14 cellular contexts compared by ENCODE assay signal in the genomic region with DNA sequence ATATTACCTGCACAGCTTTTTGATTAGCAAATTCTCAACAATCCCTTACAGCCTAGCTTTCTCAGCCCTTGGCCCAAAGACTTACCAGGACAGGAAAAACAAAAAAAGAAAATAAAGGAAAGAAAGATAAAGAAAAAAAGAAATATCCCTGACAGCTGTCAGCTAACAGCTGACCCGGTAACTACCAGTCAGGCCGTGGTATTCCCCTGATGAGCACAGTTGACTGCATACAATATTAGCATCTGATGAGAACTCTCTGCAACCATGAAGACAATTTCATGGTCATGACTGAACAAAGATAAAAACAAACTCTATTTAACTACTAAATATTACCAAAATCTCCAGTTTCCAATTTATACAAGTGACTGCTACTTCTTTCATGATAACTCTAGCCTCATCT.
DNase-seq lines count a peak whose midpoint lies in the region; ATAC-seq and TF ChIP-seq lines count a peak whose summit lies in the region.
"Had no signal": no experiment of that assay in that cellular context is flagged by ENCODE, and none has a peak within 500 bp of the region (broad histone marks: within the 10 kb centered on the region; RNA-seq: fewer than 3 reads in every experiment).

No MANE protein-coding gene starts in this region.

- ATAC-seq in GM18868 (IDR thresholded peaks at IDR 0.05; ENCODE audit: unreplicated experiment): peak; percentile 63
- ATAC-seq: A549; CD8-positive, alpha-beta T cell had no signal

- H3K36me3 Mint-ChIP-seq in glutamatergic neuron (ENCODE audit: unreplicated experiment) (peaks cover 21% of the 10 kb centered on the region), neural crest cell (ENCODE audit: low read depth) (peaks cover 3% of the 10 kb centered on the region)
- H3K36me3 Mint-ChIP-seq: CD8-positive, alpha-beta T cell had no signal

- H3K27me3 Mint-ChIP-seq in glutamatergic neuron (ENCODE audit: unreplicated experiment) (peaks cover 5% of the 10 kb centered on the region), neural crest cell (ENCODE audit: low read depth) (no peaks in the 10 kb centered on the region)
- H3K27me3 Mint-ChIP-seq: B cell; CD4-positive, alpha-beta T cell had no signal

- DNase-seq in glutamatergic neuron: no peak
- no peak for DNase-seq in neural crest cell (ENCODE audit: low read depth, low spot score)
- no peak for DNase-seq in NCI-H2196 (lab: John Stamatoyannopoulos, UW; ENCODE audit: unreplicated experiment)
- no peak for DNase-seq in cerebellum (ENCODE audit: low spot score)
- DNase-seq: AML-193; Caco-2; Calu3; CD4-positive, alpha-beta T cell; CD8-positive, alpha-beta T cell; DMS79 treated with DMSO at 0.1 percent for 48 hours; GF-D8 had no signal

- H3K4me3 Mint-ChIP-seq in glutamatergic neuron (ENCODE audit: unreplicated experiment) (peak overlapping the region; percentile 39), neural crest cell (no peak overlapping the region)
- H3K4me3 Mint-ChIP-seq: B cell; CD4-positive, alpha-beta T cell; CD8-positive, alpha-beta T cell had no signal

- H3K9me3 Mint-ChIP-seq in glutamatergic neuron (ENCODE audit: unreplicated experiment) (peaks cover 4% of the 10 kb centered on the region), neural crest cell (peaks cover 6% of the 10 kb centered on the region)

- H3K4me1 Mint-ChIP-seq in glutamatergic neuron (ENCODE audit: low read depth, unreplicated experiment) (peaks cover 39% of the 10 kb centered on the region), neural crest cell (no peaks in the 10 kb centered on the region)
- H3K4me1 Mint-ChIP-seq: B cell had no signal

- TF ChIP-seq CTCF in glutamatergic neuron (IDR thresholded peaks at IDR 0.05; ENCODE audit: partially characterized antibody, unreplicated experiment): no peak
- no peak for TF ChIP-seq CTCF in neural crest cell (conservative IDR thresholded peaks at IDR 0.05)

- H3K27ac Mint-ChIP-seq in glutamatergic neuron (ENCODE audit: unreplicated experiment): peak overlapping the region; percentile 56
- H3K27ac Mint-ChIP-seq in neural crest cell (ENCODE audit: unreplicated experiment): peak overlapping the region; percentile 1
- H3K27ac Mint-ChIP-seq: B cell; CD4-positive, alpha-beta T cell; CD8-positive, alpha-beta T cell had no signal
